14 cellular contexts compared by ENCODE assay signal in genomic region chr3:114804099-114804498, GRCh38.
"Had no signal": no experiment of that assay in that cellular context is flagged by ENCODE, and none has a peak within 500 bp of the region (broad histone marks: within the 10 kb centered on the region; RNA-seq: fewer than 3 reads in every experiment).

No MANE protein-coding gene starts in this region.

- H3K27ac Mint-ChIP-seq: activated CD4-positive, alpha-beta memory T cell treated with anti-CD3 and anti-CD28 coated beads for 36 hours; activated naive CD8-positive, alpha-beta T cell; nephron; T-cell had no signal

- ATAC-seq: T-cell had no signal

- H3K36me3 ChIP-seq: esophagus squamous epithelium, tibial nerve had no signal

- H3K9me3 ChIP-seq: esophagus squamous epithelium had no signal

- H3K27me3 Mint-ChIP-seq: activated CD4-positive, alpha-beta memory T cell treated with anti-CD3 and anti-CD28 coated beads for 36 hours; activated naive CD8-positive, alpha-beta T cell; T-cell had no signal

- H3K9me3 Mint-ChIP-seq: activated CD4-positive, alpha-beta memory T cell treated with anti-CD3 and anti-CD28 coated beads for 36 hours; nephron; T-cell had no signal

- H3K27me3 ChIP-seq: esophagus squamous epithelium, tibial nerve had no signal

- H3K27ac ChIP-seq: esophagus squamous epithelium had no signal

- H3K4me3 Mint-ChIP-seq: activated CD4-positive, alpha-beta memory T cell treated with anti-CD3 and anti-CD28 coated beads for 36 hours; activated naive CD8-positive, alpha-beta T cell; nephron; T-cell had no signal

- H3K4me3 ChIP-seq: esophagus squamous epithelium, tibial nerve had no signal

- DNase-seq: activated CD4-positive, alpha-beta memory T cell treated with anti-CD3 and anti-CD28 coated beads for 36 hours; activated CD4-positive, alpha-beta T cell treated with anti-CD3 and anti-CD28 coated beads for 1 hour; activated gamma-delta T cell; activated T-cell treated with anti-CD3 and anti-CD28 coated beads, Interleukin-2, amount 50 U/mL, for 48 hours; esophagus squamous epithelium; foreskin fibroblast; mammary epithelial cell; posterior cingulate gyrus; small intestine; T-cell; T1000 had no signal

- H3K4me1 ChIP-seq: esophagus squamous epithelium had no signal
